Comparison of ENCODE assay signal across 26 cellular contexts in the genomic region with DNA sequence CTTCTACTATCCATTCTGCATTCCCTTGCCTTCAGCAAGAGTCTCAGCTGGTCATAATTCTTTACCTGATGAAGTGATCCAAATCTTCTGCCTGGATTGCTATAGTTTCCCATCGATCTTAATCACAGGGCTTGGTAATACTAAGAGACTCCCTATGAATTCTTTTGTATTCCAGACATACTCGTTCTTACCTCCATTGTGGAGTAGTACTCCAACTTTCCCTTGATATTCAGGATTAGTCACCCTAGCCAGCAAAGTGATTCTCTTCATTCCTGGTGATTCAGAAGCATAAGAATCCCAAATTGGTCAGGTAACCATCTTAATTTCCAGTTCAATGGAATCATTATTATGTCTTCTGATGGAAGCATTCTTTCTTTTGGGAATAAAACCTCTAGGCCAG.
DNase-seq lines count a peak whose midpoint lies in the region; FAIRE-seq and TF ChIP-seq lines count a peak whose summit lies in the region.
"Had no signal": no experiment of that assay in that cellular context is flagged by ENCODE, and none has a peak within 500 bp of the region (broad histone marks: within the 10 kb centered on the region; RNA-seq: fewer than 3 reads in every experiment).

No MANE protein-coding gene starts in this region.

- H3K79me2 ChIP-seq in astrocyte (ENCODE audit: insufficient read depth, low read length) (no peaks in the 10 kb centered on the region), keratinocyte (ENCODE audit: control insufficient read depth, insufficient read depth, low read length) (no peaks in the 10 kb centered on the region)

- peaks cover 13% of the 10 kb centered on the region for H3K9me3 Mint-ChIP-seq in astrocyte (ENCODE audit: unreplicated experiment)
- H3K9me3 Mint-ChIP-seq in endodermal cell = peaks cover 10% of the 10 kb centered on the region

- FAIRE-seq in astrocyte (lab: Jason Lieb, UNC) (peak; percentile 72), keratinocyte (lab: Jason Lieb, UNC) (peak; percentile 79)
- FAIRE-seq: GM19239 had no signal

- no peak for TF ChIP-seq EP300 in stomach (IDR thresholded peaks at IDR 0.05)

- H4K20me1 ChIP-seq in astrocyte (ENCODE audit: insufficient read depth, low read length) (no peaks in the 10 kb centered on the region), keratinocyte (ENCODE audit: control insufficient read depth, extremely low read depth, insufficient read depth, low read length) (no peaks in the 10 kb centered on the region)

- no peak overlapping the region for H3K4me3 ChIP-seq in astrocyte (ENCODE audit: insufficient read depth, low read depth, low read length)
- peak overlapping the region in 1 of 3 experiments; percentile 5 for H3K4me3 ChIP-seq in keratinocyte (ENCODE audit: control insufficient read depth in 2 of 3, extremely low read depth in 1 of 3, insufficient read depth in 2 of 3, low read depth in 1 of 3, low read length in 3 of 3)
- H3K4me3 ChIP-seq in stomach = no peak overlapping the region
- H3K4me3 ChIP-seq in endodermal cell (ENCODE audit: low read length) = no peak overlapping the region
- H3K4me3 ChIP-seq: left lung had no signal

- H3K4me3 Mint-ChIP-seq in astrocyte (ENCODE audit: unreplicated experiment) (no peak overlapping the region), endodermal cell (no peak overlapping the region)
- H3K4me3 Mint-ChIP-seq: activated CD8-positive, alpha-beta memory T cell treated with anti-CD3 and anti-CD28 coated beads, Interleukin-2, amount 10 ng/mL, durations not matched to agents 7 days and 5 days; activated T-cell treated with anti-CD3 and anti-CD28 coated beads, Interleukin-2, amount 50 U/mL, for 72 hours; dendritic cell treated with granulocyte-macrophage colony-stimulating factor and Interleukin-4, amounts not matched to agents 40 ng/mL and 50 ng/mL, for 4 days; naive B cell; stimulated activated naive B cell treated with anti-CD40 and anti-IgM and Interleukin-4, amounts not matched to agents 10 μg/mL and 1 μg/mL and 100 μg/mL, for 72 hours had no signal

- intact Hi-C loops in stomach (cut with DNase I; ENCODE audit: low total_unique reads) = no loop called here

- TF ChIP-seq CTCF in astrocyte (IDR thresholded peaks at IDR 0.05; ENCODE audit: insufficient read depth, low read depth, low read length) = no peak
- TF ChIP-seq CTCF in keratinocyte (optimal IDR thresholded peaks at IDR 0.05 in 1 of 3, IDR thresholded peaks at IDR 0.05 in 1 of 3, conservative IDR thresholded peaks at IDR 0.05 in 1 of 3; ENCODE audit: extremely low read depth in 1 of 3, insufficient read depth in 2 of 3, low read length in 3 of 3) = no peak
- TF ChIP-seq CTCF in stomach (IDR thresholded peaks at IDR 0.05) = no peak
- no peak for TF ChIP-seq CTCF in endodermal cell (conservative IDR thresholded peaks at IDR 0.05)

- H3K27me3 Mint-ChIP-seq in astrocyte (ENCODE audit: low read depth, unreplicated experiment) (no peaks in the 10 kb centered on the region), endodermal cell (ENCODE audit: insufficient read depth) (no peaks in the 10 kb centered on the region)
- H3K27me3 Mint-ChIP-seq: activated CD8-positive, alpha-beta memory T cell treated with anti-CD3 and anti-CD28 coated beads, Interleukin-2, amount 10 ng/mL, durations not matched to agents 7 days and 5 days; dendritic cell treated with granulocyte-macrophage colony-stimulating factor and Interleukin-4, amounts not matched to agents 40 ng/mL and 50 ng/mL, for 4 days had no signal

- peaks cover 22% of the 10 kb centered on the region for H3K4me1 Mint-ChIP-seq in astrocyte (ENCODE audit: low read depth, unreplicated experiment)
- peaks cover 5% of the 10 kb centered on the region for H3K4me1 Mint-ChIP-seq in endodermal cell
- H3K4me1 Mint-ChIP-seq: activated CD8-positive, alpha-beta memory T cell treated with anti-CD3 and anti-CD28 coated beads, Interleukin-2, amount 10 ng/mL, durations not matched to agents 7 days and 5 days; naive B cell; stimulated activated naive B cell treated with anti-CD40 and anti-IgM and Interleukin-4, amounts not matched to agents 10 μg/mL and 1 μg/mL and 100 μg/mL, for 72 hours had no signal

- H3K27ac ChIP-seq in astrocyte (ENCODE audit: low read depth, low read length) (peak overlapping the region; percentile 4), keratinocyte (ENCODE audit: control insufficient read depth, insufficient read depth, low read length) (peak overlapping the region; percentile 67), stomach (no peak overlapping the region), endodermal cell (ENCODE audit: low read depth, low read length) (no peak overlapping the region)
- H3K27ac ChIP-seq: left lung, WERI-Rb-1 had no signal

- no peak overlapping the region for H3K9ac ChIP-seq in astrocyte (ENCODE audit: low read length)
- H3K9ac ChIP-seq in keratinocyte (ENCODE audit: control insufficient read depth, extremely low read depth, insufficient read depth, low read length) = no peak overlapping the region
- no peak overlapping the region for H3K9ac ChIP-seq in endodermal cell (ENCODE audit: extremely low read depth, low read length, poor library complexity, severe bottlenecking)

- dilution Hi-C loops in keratinocyte (cut with MboI; ENCODE audit: extremely low pct_ligation_motif_present, low sequenced_read_pairs) = no loop called here

- H3K9me3 ChIP-seq in astrocyte (ENCODE audit: insufficient read depth, low read depth, low read length) = no peaks in the 10 kb centered on the region
- H3K9me3 ChIP-seq in keratinocyte (ENCODE audit: control insufficient read depth, low read depth, low read length) = peaks cover 2% of the 10 kb centered on the region
- H3K9me3 ChIP-seq in stomach = peaks cover 0 to 10% (median 4%) of the 10 kb centered on the region in 4 donors
- peaks cover 12% of the 10 kb centered on the region for H3K9me3 ChIP-seq in endodermal cell (ENCODE audit: control insufficient read depth, low read length)

- DNase-seq in Daoy (ENCODE audit: low read depth) (peak; percentile 49), LHCN-M2 (ENCODE audit: low read depth) (peak; percentile 54), astrocyte (ENCODE audit: low read depth) (peak; percentile 89), keratinocyte (ENCODE audit: low read depth, low spot score) (no peak), stomach (no peak), endodermal cell (no peak), NCI-H2196 treated with DMSO at 0.1 percent for 48 hours (lab: John Stamatoyannopoulos, UW; ENCODE audit: unreplicated experiment) (no peak)
- DNase-seq in central memory CD4-positive, alpha-beta T cell = no peak
- DNase-seq: ACHN; activated CD4-positive, alpha-beta T cell treated with anti-CD3 and anti-CD28 coated beads, Interleukin-2, amount 50 U/mL, for 1 hour; activated CD8-positive, alpha-beta memory T cell treated with anti-CD3 and anti-CD28 coated beads, Interleukin-2, amount 10 ng/mL, durations not matched to agents 7 days and 5 days; activated naive CD4-positive, alpha-beta T cell treated with Interleukin-2 at 50 U/mL for 16 hours; activated T-cell treated with anti-CD3 and anti-CD28 coated beads, Interleukin-2, amount 50 U/mL, for 72 hours; C1 segment of cervical spinal cord; Kasumi-1; left lung; naive B cell; NCI-H1092; NCI-H1930; NCI-H2227 treated with DMSO at 0.1 percent for 48 hours; NCI-H748 treated with DMSO at 0.1 percent for 48 hours; stimulated activated CD4-positive, alpha-beta T cell treated with anti-CD3 and anti-CD28 coated beads, Interleukin-4, amount 100 ng/mL, for 1 hour; stimulated activated naive B cell treated with anti-CD40 and anti-IgM and Interleukin-4, amounts not matched to agents 10 μg/mL and 1 μg/mL and 100 μg/mL, for 72 hours; WERI-Rb-1 had no signal

- H3K4me1 ChIP-seq in astrocyte (ENCODE audit: insufficient read depth, low read length) = peaks cover 19% of the 10 kb centered on the region
- H3K4me1 ChIP-seq in keratinocyte (ENCODE audit: control insufficient read depth, extremely low read depth, insufficient read depth, low read length) = peaks cover 30% of the 10 kb centered on the region
- no peaks in the 10 kb centered on the region for H3K4me1 ChIP-seq in stomach
- H3K4me1 ChIP-seq in endodermal cell (ENCODE audit: control insufficient read depth, insufficient read depth, low read length) = peaks cover 5% of the 10 kb centered on the region
- H3K4me1 ChIP-seq: left lung had no signal

- H2AFZ ChIP-seq in astrocyte (ENCODE audit: low read depth, low read length) (no peak overlapping the region), keratinocyte (ENCODE audit: control insufficient read depth, low read length) (peak overlapping the region; percentile 55)

- H3K36me3 ChIP-seq in astrocyte (ENCODE audit: insufficient read depth, low read length) (no peaks in the 10 kb centered on the region), keratinocyte (ENCODE audit: control insufficient read depth in 2 of 2, extremely low read depth in 1 of 2, insufficient read depth in 2 of 2, low read length in 2 of 2) (no peaks in the 10 kb centered on the region), stomach (no peaks in the 10 kb centered on the region), endodermal cell (ENCODE audit: control insufficient read depth, insufficient read depth, low read length) (no peaks in the 10 kb centered on the region)
- H3K36me3 ChIP-seq: left lung, WERI-Rb-1 had no signal

- no peak for TF ChIP-seq POLR2A in stomach (IDR thresholded peaks at IDR 0.05)

- H3K4me2 ChIP-seq in astrocyte (ENCODE audit: low read length) (peak overlapping the region; percentile 49), keratinocyte (ENCODE audit: control insufficient read depth, extremely low read depth, insufficient read depth, low read depth, low read length) (peak overlapping the region; percentile 59)

- no peaks in the 10 kb centered on the region for H3K27me3 ChIP-seq in astrocyte (ENCODE audit: insufficient read depth, low read length)
- H3K27me3 ChIP-seq in keratinocyte (ENCODE audit: control insufficient read depth, extremely low read depth, insufficient read depth, low read length) = no peaks in the 10 kb centered on the region
- no peaks in the 10 kb centered on the region for H3K27me3 ChIP-seq in stomach
- no peaks in the 10 kb centered on the region for H3K27me3 ChIP-seq in endodermal cell (ENCODE audit: control insufficient read depth, insufficient read depth, low read length, poor library complexity, severe bottlenecking)
- H3K27me3 ChIP-seq: left lung had no signal

- H3K36me3 Mint-ChIP-seq in astrocyte (ENCODE audit: low read depth, unreplicated experiment) = peaks cover 2% of the 10 kb centered on the region
- no peaks in the 10 kb centered on the region for H3K36me3 Mint-ChIP-seq in endodermal cell (ENCODE audit: low read depth)
- H3K36me3 Mint-ChIP-seq: activated CD8-positive, alpha-beta memory T cell treated with anti-CD3 and anti-CD28 coated beads, Interleukin-2, amount 10 ng/mL, durations not matched to agents 7 days and 5 days; naive B cell; stimulated activated naive B cell treated with anti-CD40 and anti-IgM and Interleukin-4, amounts not matched to agents 10 μg/mL and 1 μg/mL and 100 μg/mL, for 72 hours had no signal

- H3K27ac Mint-ChIP-seq in astrocyte (ENCODE audit: unreplicated experiment) = no peak overlapping the region
- H3K27ac Mint-ChIP-seq in endodermal cell = no peak overlapping the region
- H3K27ac Mint-ChIP-seq: activated CD8-positive, alpha-beta memory T cell treated with anti-CD3 and anti-CD28 coated beads, Interleukin-2, amount 10 ng/mL, durations not matched to agents 7 days and 5 days; activated T-cell treated with anti-CD3 and anti-CD28 coated beads, Interleukin-2, amount 50 U/mL, for 72 hours; dendritic cell treated with granulocyte-macrophage colony-stimulating factor and Interleukin-4, amounts not matched to agents 40 ng/mL and 50 ng/mL, for 4 days; stimulated activated naive B cell treated with anti-CD40 and anti-IgM and Interleukin-4, amounts not matched to agents 10 μg/mL and 1 μg/mL and 100 μg/mL, for 72 hours had no signal

- WGBS in stomach, 5 donors = 58 to 82% (median 62%) methylated on average over 2 of the region's 2 CpGs
- WGBS in endodermal cell (ENCODE audit: insufficient coverage in 1 of 2, insufficient read length in 1 of 2), 2 experiments = 74 to 80% methylated on average over 2 of the region's 2 CpGs

- H3K9me1 ChIP-seq in keratinocyte (ENCODE audit: control insufficient read depth, extremely low read depth, insufficient read depth, low read length) = no peaks in the 10 kb centered on the region

Comparison
In these comparisons a context has a peak if more than half of its experiments do, and no peak if none do; other contexts are left out.
1. DNase-seq: peak in Daoy (single experiment), LHCN-M2 (single experiment) and astrocyte (single experiment); none in keratinocyte (single experiment), stomach (single experiment), central memory CD4-positive, alpha-beta T cell (single experiment), endodermal cell (single experiment) and NCI-H2196 treated with DMSO at 0.1 percent for 48 hours (single experiment).
2. H3K27ac ChIP-seq: peak in astrocyte (single experiment) and keratinocyte (single experiment); none in stomach (0 of 5) and endodermal cell (single experiment).